Comparison of ENCODE assay signal across 35 cellular contexts in genomic region chr13:44184740-44185139, GRCh38.
A peak's percentile ranks its signal among the peaks of the same experiment; 100 is the strongest.
DNase-seq lines count a peak whose midpoint lies in the region; ATAC-seq, FAIRE-seq and TF ChIP-seq lines count a peak whose summit lies in the region.
"Had no signal": no experiment of that assay in that cellular context is flagged by ENCODE, and none has a peak within 500 bp of the region (broad histone marks: within the 10 kb centered on the region; RNA-seq: fewer than 3 reads in every experiment).

No MANE protein-coding gene starts in this region.

- DNase-seq in K562 (ENCODE audit: extremely low read depth in 1 of 4, low spot score in 3 of 4), result no peak
- no peak for DNase-seq in foreskin keratinocyte
- DNase-seq in pons (ENCODE audit: low spot score), result no peak
- DNase-seq in NCI-H2029 (lab: John Stamatoyannopoulos, UW), result no peak
- no peak for DNase-seq in H9
- DNase-seq: 8988T; ACHN; AML-193; BE2C; C1 segment of cervical spinal cord; Caco-2; Calu3; CD4-positive, alpha-beta memory T cell; CD4-positive, alpha-beta T cell; CD4-positive, CD25-positive, alpha-beta regulatory T cell; CD8-positive, alpha-beta memory T cell; CD8-positive, alpha-beta T cell; COR-L47; DMS 273 treated with DMSO at 0.1 percent for 48 hours; DMS153; DMS53; DMS79; DMS79 treated with DMSO at 0.1 percent for 48 hours; DND-41; EL had no signal

- no peak overlapping the region for H2BK120ac ChIP-seq in H9 (ENCODE audit: low read depth, low read length, poor library complexity, severe bottlenecking)

- H2BK20ac ChIP-seq in H9 (ENCODE audit: low read depth, low read length, poor library complexity, severe bottlenecking), result no peak overlapping the region

- H3K4me2 ChIP-seq in K562 (ENCODE audit: insufficient read depth, low read length) (no peak overlapping the region), H9 (ENCODE audit: insufficient read depth, insufficient read length, low read length) (no peak overlapping the region)
- H3K4me2 ChIP-seq: A549; BLaER1; BLaER1 treated with 17β-estradiol and CSF1 and Interleukin-3, amounts not matched to agents 10 nM and 100 nM had no signal

- H2BK12ac ChIP-seq in H9 (ENCODE audit: insufficient read length, low read depth, low read length), result no peak overlapping the region

- no peak overlapping the region for H3T11ph ChIP-seq in H9 (ENCODE audit: low read length)

- no peak for ATAC-seq in K562
- ATAC-seq in foreskin keratinocyte, result no peak
- ATAC-seq: A549; CD8-positive, alpha-beta T cell had no signal

- in situ Hi-C loops in K562 (cut with MboI), result loop anchor here (25.0 kb wide), 1 partner anchor 272 kb away; no protein-coding TSS in a partner anchor

- H3K14ac ChIP-seq in H9 (ENCODE audit: insufficient read depth, low read length), result no peak overlapping the region

- H3K9me3 ChIP-seq in HEK293 (ENCODE audit: control insufficient read depth, insufficient read depth, low read depth, low read length) (no peaks in the 10 kb centered on the region), K562 (replicated peaks; ENCODE audit: control insufficient read depth, insufficient read depth, low read depth, low read length) (no peaks in the 10 kb centered on the region), H9 (ENCODE audit: control insufficient read depth, low read depth, low read length) (no peaks in the 10 kb centered on the region)
- H3K9me3 ChIP-seq: BE2C, Caco-2 had no signal

- no peak for TF ChIP-seq POLR2A in K562 (conservative IDR thresholded peaks at IDR 0.05)

- H3K36me3 ChIP-seq in HEK293 (ENCODE audit: control insufficient read depth in 2 of 2, insufficient read depth in 1 of 2, low read length in 2 of 2), result no peaks in the 10 kb centered on the region
- H3K36me3 ChIP-seq in K562 (ENCODE audit: control insufficient read depth, insufficient read depth, low read length), result no peaks in the 10 kb centered on the region
- H3K36me3 ChIP-seq: BE2C; BLaER1; BLaER1 treated with 17β-estradiol and CSF1 and Interleukin-3, amounts not matched to agents 10 nM and 100 nM had no signal

- H3K4ac ChIP-seq in H9 (ENCODE audit: low read depth, low read length), result no peak overlapping the region

- POLR2A ChIA-PET in HEK293 (lab: Yijun Ruan, JAX), result no interaction called here
- POLR2A ChIA-PET in K562 (lab: Yijun Ruan, JAX), result no interaction called here

- no peaks in the 10 kb centered on the region for H3K27me3 ChIP-seq in K562 (ENCODE audit: control insufficient read depth in 2 of 2, insufficient read depth in 2 of 2, low read length in 2 of 2)
- no peaks in the 10 kb centered on the region for H3K27me3 ChIP-seq in foreskin keratinocyte
- no peaks in the 10 kb centered on the region for H3K27me3 ChIP-seq in H9 (ENCODE audit: insufficient read depth, low read length)
- H3K27me3 ChIP-seq: BE2C; BLaER1; BLaER1 treated with 17β-estradiol and CSF1 and Interleukin-3, amounts not matched to agents 10 nM and 100 nM had no signal

- H3K9me3 Mint-ChIP-seq in H9, result 0 out of 5 replicates have a peak, but pooled peaks cover 0 to 5% of the 10 kb centered on the region in 2 experiments
- H3K9me3 Mint-ChIP-seq: CD4-positive, alpha-beta T cell; CD8-positive, alpha-beta T cell had no signal

- H4K5ac ChIP-seq in H9 (ENCODE audit: insufficient read length, low read depth, low read length), result no peak overlapping the region

- no peaks in the 10 kb centered on the region for H3K9me1 ChIP-seq in K562 (ENCODE audit: control insufficient read depth, insufficient read depth, low read length)

- H3K27ac ChIP-seq in HEK293 (ENCODE audit: extremely low read depth, low read depth, low read length) (no peak overlapping the region), K562 (ENCODE audit: extremely low read depth, low read depth, low read length) (no peak overlapping the region), foreskin keratinocyte (peak overlapping the region; percentile 26), H9 (ENCODE audit: insufficient read length, low read depth, low read length) (no peak overlapping the region)
- H3K27ac ChIP-seq: 22Rv1; A549; BLaER1; BLaER1 treated with 17β-estradiol and CSF1 and Interleukin-3, amounts not matched to agents 10 nM and 100 nM; C4-2B had no signal

- no peak for TF ChIP-seq EP300 in K562 (IDR thresholded peaks at IDR 0.05; ENCODE audit: low read length)

- H3K23me2 ChIP-seq in H9 (ENCODE audit: insufficient read length, low read depth, low read length, poor library complexity, severe bottlenecking), result no peaks in the 10 kb centered on the region

- no peak overlapping the region for H2AK5ac ChIP-seq in H9 (ENCODE audit: insufficient read length, low read length)

- no peak overlapping the region for H3K56ac ChIP-seq in H9 (ENCODE audit: insufficient read length, low read depth, low read length)

- H2BK5ac ChIP-seq in H9 (ENCODE audit: insufficient read length, low read length), result no peak overlapping the region

- no peak overlapping the region for H3K9ac ChIP-seq in K562 (ENCODE audit: insufficient read depth in 1 of 2, low read depth in 2 of 2, low read length in 2 of 2)
- no peak overlapping the region for H3K9ac ChIP-seq in H9 (ENCODE audit: extremely low read depth, insufficient read length, low read length)
- H3K9ac ChIP-seq: BLaER1; BLaER1 treated with 17β-estradiol and CSF1 and Interleukin-3, amounts not matched to agents 10 nM and 100 nM had no signal

- no peak overlapping the region for H4K91ac ChIP-seq in H9 (ENCODE audit: insufficient read length, low read depth, low read length)

- H3K4me3 Mint-ChIP-seq in H9, result no peak overlapping the region
- H3K4me3 Mint-ChIP-seq: B cell; CD14-positive monocyte; CD4-positive, alpha-beta memory T cell; CD4-positive, alpha-beta T cell; CD4-positive, CD25-positive, alpha-beta regulatory T cell; CD8-positive, alpha-beta memory T cell; CD8-positive, alpha-beta T cell had no signal

- no peaks in the 10 kb centered on the region for H3K79me1 ChIP-seq in H9 (ENCODE audit: insufficient read depth, low read depth, low read length, poor library complexity, severe bottlenecking)

- H4K8ac ChIP-seq in H9 (replicated peaks; ENCODE audit: insufficient read length, low read depth, low read length), result no peak overlapping the region

- H3K23ac ChIP-seq in H9 (ENCODE audit: insufficient read length, low read depth, low read length), result no peak overlapping the region

- no peaks in the 10 kb centered on the region for H3K36me3 Mint-ChIP-seq in H9 (ENCODE audit: insufficient read depth in 1 of 3, low read depth in 3 of 3)
- H3K36me3 Mint-ChIP-seq: CD14-positive monocyte; CD4-positive, alpha-beta memory T cell; CD4-positive, CD25-positive, alpha-beta regulatory T cell; CD8-positive, alpha-beta memory T cell; CD8-positive, alpha-beta T cell had no signal

- TF ChIP-seq CTCF in HEK293 (tag by site-specific recombination; IDR thresholded peaks at IDR 0.05) (no peak), K562 (IDR thresholded peaks at IDR 0.05 in 2 of 3, conservative IDR thresholded peaks at IDR 0.05 in 1 of 3; ENCODE audit: insufficient read depth in 2 of 3, low read depth in 1 of 3, low read length in 3 of 3) (no peak), foreskin keratinocyte (conservative IDR thresholded peaks at IDR 0.05) (no peak), H9 (conservative IDR thresholded peaks at IDR 0.05) (no peak)

- no peak overlapping the region for H2AFZ ChIP-seq in K562 (ENCODE audit: low read depth, low read length)
- no peak overlapping the region for H2AFZ ChIP-seq in H9 (ENCODE audit: low read length)

- no peak for FAIRE-seq in K562 (lab: Jason Lieb, UNC)
- FAIRE-seq: A204.1, A549, D721Med had no signal

- BruUV-seq in K562 (replicated peaks; lab: Mats Ljungman, UMichigan), result no TSS peak

- H2BK15ac ChIP-seq in H9 (ENCODE audit: low read depth, low read length), result no peak overlapping the region

- CTCF ChIA-PET in HEK293 (lab: Yijun Ruan, JAX), result no interaction called here
- CTCF ChIA-PET in K562 (lab: Yijun Ruan, JAX; ENCODE audit: low intra/inter-chr PET ratio), result no interaction called here

- H3K18ac ChIP-seq in H9 (ENCODE audit: insufficient read length, low read depth, low read length), result no peak overlapping the region

- 0% methylated on average over 1 of the region's 1 CpG for WGBS in K562 (ENCODE audit: insufficient coverage, low coverage, missing lambda C conversion rate)
- no CpG with 5 or more reads among the region's 1 CpG for WGBS in H9 (ENCODE audit: extremely low coverage, insufficient read length, low lambda C conversion rate)

- TF ChIP-seq RAD21 in K562 (CRISPR knock-in tag; conservative IDR thresholded peaks at IDR 0.05 in 1 of 2, IDR thresholded peaks at IDR 0.05 in 1 of 2), result no peak

- H4K20me1 ChIP-seq in K562 (replicated peaks; ENCODE audit: control insufficient read depth, insufficient read depth, low read length), result no peaks in the 10 kb centered on the region
- no peaks in the 10 kb centered on the region for H4K20me1 ChIP-seq in H9 (ENCODE audit: control insufficient read depth, insufficient read depth, insufficient read length)
- H4K20me1 ChIP-seq: BLaER1; BLaER1 treated with 17β-estradiol and CSF1 and Interleukin-3, amounts not matched to agents 10 nM and 100 nM had no signal

- H3K4me3 ChIP-seq in HEK293 (ENCODE audit: low read depth, low read length) (no peak overlapping the region), K562 (no peak overlapping the region)
- H3K4me3 ChIP-seq: A549; BLaER1; BLaER1 treated with 17β-estradiol and CSF1 and Interleukin-3, amounts not matched to agents 10 nM and 100 nM had no signal

- H3K27ac Mint-ChIP-seq in H9, result no peak overlapping the region
- H3K27ac Mint-ChIP-seq: B cell; CD4-positive, alpha-beta memory T cell; CD4-positive, alpha-beta T cell; CD4-positive, CD25-positive, alpha-beta regulatory T cell; CD8-positive, alpha-beta memory T cell; CD8-positive, alpha-beta T cell had no signal

- H3K4me1 Mint-ChIP-seq in H9, result no peaks in the 10 kb centered on the region
- H3K4me1 Mint-ChIP-seq: B cell; CD14-positive monocyte; CD4-positive, alpha-beta memory T cell; CD4-positive, CD25-positive, alpha-beta regulatory T cell; CD8-positive, alpha-beta memory T cell had no signal

- peaks cover 1% of the 10 kb centered on the region; the same call in 1 of the 2 replicates for H3K27me3 Mint-ChIP-seq in H9 (ENCODE audit: low read depth)
- H3K27me3 Mint-ChIP-seq: CD4-positive, alpha-beta T cell had no signal

- intact Hi-C loops in K562 (cut with micrococcal nuclease), result no loop called here

- H3K4me1 ChIP-seq in HEK293 (ENCODE audit: control insufficient read depth, insufficient read depth, low read length) (no peaks in the 10 kb centered on the region), K562 (replicated peaks in 1 of 2; ENCODE audit: control insufficient read depth in 2 of 2, insufficient read depth in 2 of 2, low read length in 2 of 2) (no peaks in the 10 kb centered on the region), foreskin keratinocyte (peaks cover 28% of the 10 kb centered on the region), H9 (ENCODE audit: insufficient read depth, low read length) (no peaks in the 10 kb centered on the region)
- H3K4me1 ChIP-seq: BE2C, BLaER1, Caco-2 had no signal

- H3K79me2 ChIP-seq in K562 (ENCODE audit: control insufficient read depth, insufficient read depth, low read length) (no peaks in the 10 kb centered on the region), H9 (ENCODE audit: insufficient read depth, low read length) (no peaks in the 10 kb centered on the region)

TF ChIP-seq in HEK293, 187 proteins besides CTCF, POLR2A, EP300 and RAD21 (continues in another document):
- peak; percentile 92 for TF ChIP-seq ZNF146 (tag by site-specific recombination; IDR thresholded peaks at IDR 0.05)

TF ChIP-seq in K562, 482 proteins besides CTCF, POLR2A, EP300 and RAD21 (continues in another document):
- peak; percentile 9 for TF ChIP-seq RBM25 (IDR thresholded peaks at IDR 0.05; ENCODE audit: low read depth, low read length, severe bottlenecking)

Comparison
In these comparisons a context has a peak if more than half of its experiments do, and no peak if none do; other contexts are left out.
1. Of the 44 proteins assayed by ChIP-seq in both K562 and HEK293: peak only in K562: none; only in HEK293: ZNF146; in both: none; in neither: 43.